2 cellular contexts compared by ENCODE assay signal in genomic region chr2:27496357-27497287, GRCh38.
TF ChIP-seq lines count a peak whose summit lies in the region.

GCKR (plus strand) TSS chr2:27496839; CDS start chr2:27496905, 66 bp downstream.

TF ChIP-seq in SK-N-SH, 30 proteins besides CTCF, POLR2A, EP300 and RAD21 (continued from another document):
- TF ChIP-seq USF2 (IDR thresholded peaks at IDR 0.05; ENCODE audit: borderline replicate concordance, low read depth, low read length) (no peak), GABPA (IDR thresholded peaks at IDR 0.05; ENCODE audit: low read depth) (no peak)

TF ChIP-seq in SK-N-SH treated with all-trans-retinoic acid at 6 μM for 48 hours, 23 proteins besides CTCF, POLR2A, EP300 and RAD21 (continued from another document):
- TF ChIP-seq, protein P1, sequence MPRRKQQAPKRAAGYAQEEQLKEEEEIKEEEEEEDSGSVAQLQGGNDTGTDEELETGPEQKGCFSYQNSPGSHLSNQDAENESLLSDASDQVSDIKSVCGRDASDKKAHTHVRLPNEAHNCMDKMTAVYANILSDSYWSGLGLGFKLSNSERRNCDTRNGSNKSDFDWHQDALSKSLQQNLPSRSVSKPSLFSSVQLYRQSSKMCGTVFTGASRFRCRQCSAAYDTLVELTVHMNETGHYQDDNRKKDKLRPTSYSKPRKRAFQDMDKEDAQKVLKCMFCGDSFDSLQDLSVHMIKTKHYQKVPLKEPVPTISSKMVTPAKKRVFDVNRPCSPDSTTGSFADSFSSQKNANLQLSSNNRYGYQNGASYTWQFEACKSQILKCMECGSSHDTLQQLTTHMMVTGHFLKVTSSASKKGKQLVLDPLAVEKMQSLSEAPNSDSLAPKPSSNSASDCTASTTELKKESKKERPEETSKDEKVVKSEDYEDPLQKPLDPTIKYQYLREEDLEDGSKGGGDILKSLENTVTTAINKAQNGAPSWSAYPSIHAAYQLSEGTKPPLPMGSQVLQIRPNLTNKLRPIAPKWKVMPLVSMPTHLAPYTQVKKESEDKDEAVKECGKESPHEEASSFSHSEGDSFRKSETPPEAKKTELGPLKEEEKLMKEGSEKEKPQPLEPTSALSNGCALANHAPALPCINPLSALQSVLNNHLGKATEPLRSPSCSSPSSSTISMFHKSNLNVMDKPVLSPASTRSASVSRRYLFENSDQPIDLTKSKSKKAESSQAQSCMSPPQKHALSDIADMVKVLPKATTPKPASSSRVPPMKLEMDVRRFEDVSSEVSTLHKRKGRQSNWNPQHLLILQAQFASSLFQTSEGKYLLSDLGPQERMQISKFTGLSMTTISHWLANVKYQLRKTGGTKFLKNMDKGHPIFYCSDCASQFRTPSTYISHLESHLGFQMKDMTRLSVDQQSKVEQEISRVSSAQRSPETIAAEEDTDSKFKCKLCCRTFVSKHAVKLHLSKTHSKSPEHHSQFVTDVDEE (CRISPR knock-in tag; IDR thresholded peaks at IDR 0.05) = no peak
- TF ChIP-seq PATZ1 (CRISPR knock-in tag; IDR thresholded peaks at IDR 0.05; ENCODE audit: borderline replicate concordance) = no peak
- no peak for TF ChIP-seq ARNTL (CRISPR knock-in tag; IDR thresholded peaks at IDR 0.05; ENCODE audit: borderline replicate concordance, low read depth)
- no peak for TF ChIP-seq CSDC2 (CRISPR knock-in tag; IDR thresholded peaks at IDR 0.05)
